In the genomic region with DNA sequence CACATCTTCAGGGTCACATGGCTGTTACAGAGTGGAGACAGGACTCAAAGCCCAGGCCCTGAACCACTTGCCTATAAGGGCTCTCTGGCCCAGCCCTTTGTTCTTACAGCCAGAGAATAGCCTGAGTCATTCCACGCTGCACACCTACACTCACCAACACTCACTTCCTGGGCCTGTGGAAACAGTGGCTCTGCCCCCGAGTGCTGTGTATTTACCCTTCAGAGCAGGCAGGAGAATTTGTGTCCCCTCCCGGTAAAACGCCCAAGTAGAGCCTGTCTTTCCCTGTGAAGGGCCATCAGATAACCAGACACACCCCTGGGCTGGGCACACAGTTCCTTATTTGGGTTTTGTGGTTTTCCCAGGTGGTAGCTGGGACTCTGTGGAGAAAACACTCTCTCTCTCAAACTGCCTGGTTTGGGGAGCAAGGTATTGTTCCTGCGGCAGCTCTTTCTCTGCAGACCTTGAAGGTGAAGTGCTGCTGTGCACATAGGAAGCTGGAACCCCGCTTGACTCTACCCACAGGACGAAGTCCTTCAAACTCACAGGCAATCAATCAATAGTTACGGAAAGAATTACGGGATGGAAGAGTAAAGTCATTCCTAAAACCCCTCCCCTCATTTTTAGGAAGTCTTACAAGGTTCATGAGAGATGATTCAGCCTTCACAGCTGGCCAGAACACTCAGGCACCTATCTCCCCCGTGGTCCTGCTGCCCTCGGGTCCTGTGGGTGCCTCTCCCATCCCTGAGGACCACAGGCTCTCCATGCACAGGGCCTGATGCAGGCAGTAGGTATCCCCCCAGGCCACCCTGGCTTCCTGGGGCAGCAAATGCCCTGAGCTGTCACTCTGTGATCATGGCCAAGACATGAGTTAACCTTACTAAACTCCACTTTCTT, we compare ENCODE assay signal across 8 cellular contexts. TPM values are rescaled to one million over a fixed set of nuclear protein-coding genes. Genes with fewer than 3 reads are reported as not detected.
DNase-seq lines count a peak whose midpoint lies in the region; ATAC-seq, FAIRE-seq and TF ChIP-seq lines count a peak whose summit lies in the region.

No MANE protein-coding gene starts in this region.

- H3K27ac Mint-ChIP-seq in activated B cell treated with CpG ODN at 0.5 μM for 24 hours = no peak overlapping the region

- intact Hi-C loops in activated B cell treated with CpG ODN at 0.5 μM for 24 hours (cut with micrococcal nuclease) = loop anchor here (10.0 kb wide), 1 partner anchor 233 kb away; a partner anchor contains a TSS

- H3K27me3 ChIP-seq in HUES6 (ENCODE audit: control insufficient read depth, insufficient read depth, low read length) = no peaks in the 10 kb centered on the region

- no peaks in the 10 kb centered on the region for H3K9me3 ChIP-seq in HUES6 (ENCODE audit: control insufficient read depth, insufficient read depth, low read depth, low read length)

- no peak overlapping the region for H3K4me3 ChIP-seq in HUES6 (ENCODE audit: low read depth, low read length)
- no peak overlapping the region for H3K4me3 ChIP-seq in fibroblast of the aortic adventitia (ENCODE audit: low read depth, low read length)

- TF ChIP-seq CTCF in activated B cell treated with CpG ODN at 0.5 μM for 24 hours (IDR thresholded peaks at IDR 0.05) (no peak), fibroblast of the aortic adventitia (IDR thresholded peaks at IDR 0.05; ENCODE audit: insufficient read depth, low read length) (no peak)

- peaks cover 17% of the 10 kb centered on the region for H3K4me1 Mint-ChIP-seq in activated B cell treated with CpG ODN at 0.5 μM for 24 hours

- peak; percentile 34 for ATAC-seq in activated B cell treated with CpG ODN at 0.5 μM for 24 hours (ENCODE audit: low read depth)

- POLR2A ChIA-PET in activated B cell treated with CpG ODN at 0.5 μM for 24 hours (lab: Charles Lee) = no interaction called here

- H3K36me3 ChIP-seq in HUES6 (ENCODE audit: control insufficient read depth, insufficient read depth, low read length) = no peaks in the 10 kb centered on the region; the same call in 1 of the 2 replicates

- no peaks in the 10 kb centered on the region for H3K36me3 Mint-ChIP-seq in activated B cell treated with CpG ODN at 0.5 μM for 24 hours (ENCODE audit: low read depth)

- peaks cover 32% of the 10 kb centered on the region for H3K27me3 Mint-ChIP-seq in activated B cell treated with CpG ODN at 0.5 μM for 24 hours

- FAIRE-seq in HTR-8/SVneo (lab: Jason Lieb, UNC) = no peak

- H3K9ac ChIP-seq in HUES6 (ENCODE audit: low read length) = peak overlapping the region; percentile 31

- H3K4me1 ChIP-seq in HUES6 (ENCODE audit: control insufficient read depth, insufficient read depth, low read length) = peaks cover 49% of the 10 kb centered on the region

- H3K4me3 Mint-ChIP-seq in activated B cell treated with CpG ODN at 0.5 μM for 24 hours = no peak overlapping the region

- CTCF ChIA-PET in activated B cell treated with CpG ODN at 0.5 μM for 24 hours (lab: Charles Lee) = no interaction called here

- H3K9me3 Mint-ChIP-seq in activated B cell treated with CpG ODN at 0.5 μM for 24 hours = no peaks in the 10 kb centered on the region

- peak overlapping the region; percentile 6; the same call in 1 of the 2 replicates for H3K27ac ChIP-seq in HUES6 (ENCODE audit: low read depth, low read length)

- DNase-seq in activated B cell treated with CpG ODN at 0.5 μM for 24 hours (no peak), fibroblast of the aortic adventitia (ENCODE audit: low read depth) (peak; percentile 47), NCI-H2227 (lab: John Stamatoyannopoulos, UW; ENCODE audit: unreplicated experiment) (no peak), HTR-8/SVneo (ENCODE audit: insufficient read length, low spot score) (no peak), EL (no peak), DMS79 treated with DMSO at 0.1 percent for 48 hours (lab: John Stamatoyannopoulos, UW) (no peak)
- DNase-seq in stimulated activated CD4-positive, alpha-beta T cell treated with anti-CD3 and anti-CD28 coated beads, Interleukin-4, amount 100 ng/mL, for 4 hours = peak; percentile 48 to 68

RNA-seq across cellular contexts. Expression of a gene that starts 20.3 kb away (rescaled TPM):
- total RNA-seq in activated B cell treated with CpG ODN at 0.5 μM for 24 hours (0.39 and 0.69 TPM in 2 replicates), fibroblast of the aortic adventitia (ENCODE audit: low replicate concordance) (0.18 TPM in 1 of 2 replicates, not detected in the other)

RNA-seq across cellular contexts. Expression of a gene that starts 59.7 kb away (rescaled TPM):
- total RNA-seq in activated B cell treated with CpG ODN at 0.5 μM for 24 hours (not detected in 2 replicates), fibroblast of the aortic adventitia (ENCODE audit: low replicate concordance) (0.09 TPM in 1 of 2 replicates, not detected in the other)

Comparison
In these comparisons a context has a peak if more than half of its experiments do, and no peak if none do; other contexts are left out.
1. DNase-seq: peak in fibroblast of the aortic adventitia (single experiment) and stimulated activated CD4-positive, alpha-beta T cell treated with anti-CD3 and anti-CD28 coated beads, Interleukin-4, amount 100 ng/mL, for 4 hours (2 of 2); none in activated B cell treated with CpG ODN at 0.5 μM for 24 hours (single experiment), NCI-H2227 (single experiment), HTR-8/SVneo (single experiment), EL (single experiment) and DMS79 treated with DMSO at 0.1 percent for 48 hours (single experiment).